Comparison of ENCODE assay signal across 26 cellular contexts in genomic region chr13:43033038-43033437, GRCh38.
"Had no signal": no experiment of that assay in that cellular context is flagged by ENCODE, and none has a peak within 500 bp of the region (broad histone marks: within the 10 kb centered on the region; RNA-seq: fewer than 3 reads in every experiment).

No MANE protein-coding gene starts in this region.

- H3K36me3 ChIP-seq: neural progenitor cell, neutrophil, right atrium auricular region, right lobe of liver, vagina had no signal

- H3K9me3 Mint-ChIP-seq: naive B cell; stimulated activated memory B cell treated with anti-CD40 and anti-IgM and Interleukin-4, amounts not matched to agents 10 μg/mL and 1 μg/mL and 100 μg/mL, for 72 hours had no signal

- H3K27ac ChIP-seq: hepatocyte, left ventricle myocardium inferior, neural progenitor cell, neutrophil, parathyroid adenoma, right atrium auricular region, right lobe of liver, tibial nerve, upper lobe of left lung, vagina had no signal

- H3K27me3 Mint-ChIP-seq: naive B cell; stimulated activated memory B cell treated with anti-CD40 and anti-IgM and Interleukin-4, amounts not matched to agents 10 μg/mL and 1 μg/mL and 100 μg/mL, for 72 hours; stimulated activated naive CD8-positive, alpha-beta T cell treated with anti-CD3 and anti-CD28 coated beads, Interleukin-15, Interleukin-2, amounts not matched to agents 100 ng/mL and 50 ng/mL, for 24 hours had no signal

- H3K4me3 Mint-ChIP-seq: mesothelial cell of epicardium; natural killer cell; nephron progenitor cell; neural progenitor cell; stimulated activated memory B cell treated with anti-CD40 and anti-IgM and Interleukin-4, amounts not matched to agents 10 μg/mL and 1 μg/mL and 100 μg/mL, for 72 hours; stimulated activated naive CD8-positive, alpha-beta T cell treated with anti-CD3 and anti-CD28 coated beads, Interleukin-15, Interleukin-2, amounts not matched to agents 100 ng/mL and 50 ng/mL, for 24 hours had no signal

- H3K4me3 ChIP-seq: hepatocyte, left ventricle myocardium inferior, lung, neural progenitor cell, right atrium auricular region, right lobe of liver, smooth muscle cell, tibial nerve, upper lobe of left lung, vagina had no signal

- H3K9me3 ChIP-seq: left ventricle myocardium inferior, neutrophil, right atrium auricular region, right lobe of liver, tibial nerve, upper lobe of left lung, vagina had no signal

- H3K4me1 Mint-ChIP-seq: neural progenitor cell had no signal

- H2AFZ ChIP-seq: hepatocyte, neural progenitor cell, parathyroid adenoma had no signal

- H3K9ac ChIP-seq: neural progenitor cell, parathyroid adenoma had no signal

- H3K4me1 ChIP-seq: parathyroid adenoma had no signal

- ATAC-seq: natural killer cell; right lobe of liver; stimulated activated memory B cell treated with anti-CD40 and anti-IgM and Interleukin-4, amounts not matched to agents 10 μg/mL and 1 μg/mL and 100 μg/mL, for 72 hours had no signal

- DNase-seq: islet precursor cell; left ventricle myocardium inferior; mesendoderm; naive B cell; natural killer cell; nephron progenitor cell; occipital lobe; right lobe of liver; stimulated activated CD4-positive, alpha-beta T cell treated with anti-CD3 and anti-CD28 coated beads, Interleukin-1b, Interleukin-23, amount 100 ng/mL, for 48 hours; stimulated activated CD4-positive, alpha-beta T cell treated with anti-CD3 and anti-CD28 coated beads, Interleukin-2, amount 100 ng/mL, for 48 hours; stimulated activated CD4-positive, alpha-beta T cell treated with anti-CD3 and anti-CD28 coated beads, Interleukin-4, amount 100 ng/mL, for 4 hours; stimulated activated CD8-positive, alpha-beta memory T cell treated with anti-CD3 and anti-CD28 coated beads, Interleukin-4, amount 100 ng/mL, for 48 hours; substantia nigra; upper lobe of left lung had no signal

- H3K27ac Mint-ChIP-seq: mesothelial cell of epicardium; natural killer cell; nephron progenitor cell; stimulated activated memory B cell treated with anti-CD40 and anti-IgM and Interleukin-4, amounts not matched to agents 10 μg/mL and 1 μg/mL and 100 μg/mL, for 72 hours; stimulated activated naive CD8-positive, alpha-beta T cell treated with anti-CD3 and anti-CD28 coated beads, Interleukin-15, Interleukin-2, amounts not matched to agents 100 ng/mL and 50 ng/mL, for 24 hours had no signal

- H3K27me3 ChIP-seq: hepatocyte, neural progenitor cell, neutrophil, right atrium auricular region, right lobe of liver, tibial nerve, upper lobe of left lung, vagina had no signal

- H3K79me2 ChIP-seq: hepatocyte had no signal

- H3K4me2 ChIP-seq: hepatocyte, neural progenitor cell, smooth muscle cell had no signal
